Comparison of ENCODE assay signal across 8 cellular contexts in genomic region chr14:24366664-24367505, GRCh38. TPM values are rescaled to one million over a fixed set of nuclear protein-coding genes. Genes with fewer than 3 reads are reported as not detected.
DNase-seq lines count a peak whose midpoint lies in the region; ATAC-seq and TF ChIP-seq lines count a peak whose summit lies in the region.

No MANE protein-coding gene starts in this region.

- H3K4me3 ChIP-seq in astrocyte of the cerebellum (ENCODE audit: low read depth, low read length) = peak overlapping the region; percentile 92
- peak overlapping the region; percentile 70 for H3K4me3 ChIP-seq in trophoblast cell (ENCODE audit: low read depth, low read length)

- no peak overlapping the region for H3K23ac ChIP-seq in trophoblast cell (ENCODE audit: low read length)

- H3K9me3 ChIP-seq in trophoblast cell (ENCODE audit: insufficient read depth, low read depth, low read length) = no peaks in the 10 kb centered on the region

- peaks cover 3 to 10% of the 10 kb centered on the region in 2 experiments for H3K36me3 ChIP-seq in trophoblast cell (ENCODE audit: control insufficient read depth in 1 of 2, insufficient read depth in 2 of 2, low read length in 2 of 2)

- H4K91ac ChIP-seq in trophoblast cell (ENCODE audit: low read depth, low read length) = peak overlapping the region; percentile 90

- in situ Hi-C loops in astrocyte of the cerebellum (cut with HindIII; ENCODE audit: low sequenced_read_pairs) = loop anchor here (5.0 kb wide), 1 partner anchor 50 kb away; no protein-coding TSS in a partner anchor

- H3K4me2 ChIP-seq in trophoblast cell (ENCODE audit: low read length) = peak overlapping the region; percentile 59

- peak overlapping the region; percentile 53 for H2BK12ac ChIP-seq in trophoblast cell (ENCODE audit: low read length)

- peaks cover 30% of the 10 kb centered on the region for H3K79me1 ChIP-seq in trophoblast cell (ENCODE audit: low read length)

- H2BK5ac ChIP-seq in trophoblast cell (ENCODE audit: low read depth, low read length, poor library complexity) = peak overlapping the region; percentile 97

- ATAC-seq in GM19452 (IDR thresholded peaks at IDR 0.05; ENCODE audit: unreplicated experiment) (peak; percentile 67), HG03457 (IDR thresholded peaks at IDR 0.05; ENCODE audit: unreplicated experiment) (peak; percentile 43), left ventricle myocardium superior (peak; percentile 82)

- peaks cover 6% of the 10 kb centered on the region for H3K79me2 ChIP-seq in trophoblast cell (ENCODE audit: control insufficient read depth, insufficient read depth, low read length, poor library complexity)

- H3K4ac ChIP-seq in trophoblast cell (ENCODE audit: low read depth, low read length) = peak overlapping the region; percentile 58

- H3K27ac ChIP-seq in trophoblast cell (ENCODE audit: low read depth, low read length) = peak overlapping the region; percentile 81

- peak overlapping the region; percentile 29 for H4K12ac ChIP-seq in trophoblast cell (ENCODE audit: low read depth, low read length)

- peak overlapping the region; percentile 63 for H3K18ac ChIP-seq in trophoblast cell (ENCODE audit: low read length)

- no peaks in the 10 kb centered on the region for H3K27me3 ChIP-seq in trophoblast cell (ENCODE audit: insufficient read depth, low read length)

- no CpG with 5 or more reads among the region's 46 CpGs for WGBS in trophoblast cell (ENCODE audit: extremely low coverage, insufficient coverage, insufficient read length)

- intact Hi-C loops in left ventricle myocardium superior (cut with micrococcal nuclease) = no loop called here

- peak overlapping the region; percentile 96 for H4K8ac ChIP-seq in trophoblast cell (ENCODE audit: low read depth, low read length)

- peak overlapping the region; percentile 72 for H3K14ac ChIP-seq in trophoblast cell (ENCODE audit: low read length)

- no peak overlapping the region for H3K9ac ChIP-seq in trophoblast cell (ENCODE audit: low read length)

- DNase-seq in DMS79 (lab: John Stamatoyannopoulos, UW) = peak; percentile 100
- DNase-seq in NCI-H69 (lab: John Stamatoyannopoulos, UW) = peak; percentile 100
- DNase-seq in astrocyte of the cerebellum (ENCODE audit: low read depth) = peak; percentile 84
- DNase-seq in left ventricle myocardium superior = peak; percentile 93
- peak; percentile 90 to 94 for DNase-seq in trophoblast cell
- DNase-seq in KG1 (lab: John Stamatoyannopoulos, UW) = no peak

- peak overlapping the region; percentile 92 for H2AFZ ChIP-seq in trophoblast cell (ENCODE audit: insufficient read depth, low read length, poor library complexity)

- peak overlapping the region; percentile 11 for H2AK5ac ChIP-seq in trophoblast cell (ENCODE audit: low read length)

- H3K4me1 ChIP-seq in trophoblast cell (ENCODE audit: control insufficient read depth in 1 of 2, insufficient read depth in 2 of 2, low read length in 2 of 2) = peaks cover 3 to 9% of the 10 kb centered on the region in 2 experiments

- peak overlapping the region; percentile 92 for H2BK120ac ChIP-seq in trophoblast cell (ENCODE audit: insufficient read depth, low read length, poor library complexity)

- no peak for TF ChIP-seq CTCF in astrocyte of the cerebellum (IDR thresholded peaks at IDR 0.05; ENCODE audit: low read depth, low read length, missing control alignments)

RNA-seq across cellular contexts. Expression of gene NFATC4, which starts 1.1 kb away (rescaled TPM):
- total RNA-seq in left ventricle myocardium superior = 21.7 TPM
- 33.4 and 33.6 TPM in 2 replicates for polyA plus RNA-seq in trophoblast cell (2013)

RNA-seq across cellular contexts. Expression of gene RIPK3, which starts 27.1 kb away (rescaled TPM):
- total RNA-seq in left ventricle myocardium superior = 3.5 TPM
- 0.36 and 0.47 TPM in 2 replicates for polyA plus RNA-seq in trophoblast cell (2013)

RNA-seq across cellular contexts. Expression of gene NYNRIN, which starts 31.9 kb away (rescaled TPM):
- 7.3 TPM for total RNA-seq in left ventricle myocardium superior
- 28.6 and 29.2 TPM in 2 replicates for polyA plus RNA-seq in trophoblast cell (2013)

RNA-seq across cellular contexts. Expression of gene ADCY4, which starts 32.0 kb away (rescaled TPM):
- 26.5 TPM for total RNA-seq in left ventricle myocardium superior
- 2.7 and 3.6 TPM in 2 replicates for polyA plus RNA-seq in trophoblast cell (2013)

RNA-seq across cellular contexts. Expression of gene LTB4R, which starts 55.6 kb away (rescaled TPM):
- total RNA-seq in left ventricle myocardium superior = 1.6 TPM
- 3.9 and 4.0 TPM in 2 replicates for polyA plus RNA-seq in trophoblast cell (2013)
